ENCODE assay signal across 11 cellular contexts in genomic region chr11:8699903-8700302, GRCh38. TPM values are rescaled to one million over a fixed set of nuclear protein-coding genes. Genes with fewer than 3 reads are reported as not detected.
DNase-seq lines count a peak whose midpoint lies in the region; ATAC-seq and TF ChIP-seq lines count a peak whose summit lies in the region.
"Had no signal": no experiment of that assay in that cellular context is flagged by ENCODE, and none has a peak within 500 bp of the region (broad histone marks: within the 10 kb centered on the region; RNA-seq: fewer than 3 reads in every experiment).

No MANE protein-coding gene starts in this region.

- TF ChIP-seq CTCF in IMR-90 (conservative IDR thresholded peaks at IDR 0.05; ENCODE audit: low read depth, low read length) (no peak), brain microvascular endothelial cell (IDR thresholded peaks at IDR 0.05; ENCODE audit: low read depth, low read length, missing control alignments) (no peak)

- H2AFZ ChIP-seq in IMR-90 (replicated peaks; ENCODE audit: low read length, poor library complexity) = peak overlapping the region; percentile 73

- peak overlapping the region; percentile 87 to 91 for H4K8ac ChIP-seq in IMR-90 (ENCODE audit: low read depth in 2 of 2, low read length in 2 of 2)

- H3K36me3 ChIP-seq in IMR-90 (ENCODE audit: control insufficient read depth, insufficient read depth, low read length) = peaks cover 90% of the 10 kb centered on the region
- H3K36me3 ChIP-seq in brain microvascular endothelial cell (replicated peaks) = peaks cover 26% of the 10 kb centered on the region
- H3K36me3 ChIP-seq in subcutaneous abdominal adipose tissue (ENCODE audit: control insufficient read depth in 5 of 5, insufficient read depth in 5 of 5, low read length in 5 of 5) = peaks cover 3 to 69% (median 66%) of the 10 kb centered on the region in 5 donors
- no peaks in the 10 kb centered on the region for H3K36me3 ChIP-seq in CD4-positive, alpha-beta memory T cell (ENCODE audit: insufficient read depth, low read length)

- H4K91ac ChIP-seq in IMR-90 (ENCODE audit: insufficient read depth, low read depth, low read length) = peak overlapping the region; percentile 83

- dilution Hi-C loops in IMR-90 (cut with HindIII; ENCODE audit: low sequenced_read_pairs, unreplicated experiment) = no loop called here

- peaks cover 11% of the 10 kb centered on the region for H3K36me3 Mint-ChIP-seq in activated CD4-positive, alpha-beta memory T cell treated with anti-CD3 and anti-CD28 coated beads for 36 hours
- peaks cover 0 to 9% of the 10 kb centered on the region in 2 donors for H3K36me3 Mint-ChIP-seq in CD4-positive, alpha-beta memory T cell

- peak overlapping the region; percentile 78 for H3K4ac ChIP-seq in IMR-90 (ENCODE audit: low read depth, low read length)

- in situ Hi-C loops in IMR-90 (cut with MboI; ENCODE audit: low sequenced_read_pairs) (loop anchor here (25.0 kb wide), 1 partner anchor 437 kb away; no protein-coding TSS in a partner anchor), brain microvascular endothelial cell (cut with HindIII; ENCODE audit: low pct_ligation_motif_present, low sequenced_read_pairs) (no loop called here)

- peak overlapping the region; percentile 83 for H2BK120ac ChIP-seq in IMR-90 (ENCODE audit: low read depth, low read length)

- no peaks in the 10 kb centered on the region for H3K4me1 Mint-ChIP-seq in activated CD4-positive, alpha-beta memory T cell treated with anti-CD3 and anti-CD28 coated beads for 36 hours (ENCODE audit: low read depth)
- no peaks in the 10 kb centered on the region for H3K4me1 Mint-ChIP-seq in CD4-positive, alpha-beta memory T cell
- H3K4me1 Mint-ChIP-seq: stimulated activated naive CD8-positive, alpha-beta T cell treated with anti-CD3 and anti-CD28 coated beads, Interleukin-15, amount 100 ng/mL, for 72 hours had no signal

- peak overlapping the region; percentile 88 for H2BK20ac ChIP-seq in IMR-90 (ENCODE audit: low read depth, low read length)

- intact Hi-C loops in IMR-90 (cut with micrococcal nuclease) = loop anchor here (10.0 kb wide), 1 partner anchor 435 kb away; no protein-coding TSS in a partner anchor
- intact Hi-C loops in activated CD4-positive, alpha-beta memory T cell treated with anti-CD3 and anti-CD28 coated beads for 36 hours (cut with micrococcal nuclease) = no loop called here
- intact Hi-C loops in CD4-positive, alpha-beta memory T cell (cut with micrococcal nuclease) = no loop called here

- CTCF ChIA-PET in IMR-90 (lab: Yijun Ruan, JAX) = interaction anchor here (0.7 to 1.0 kb wide), 3 partner anchors 9 to 253 kb away, joined by 3 read pairs; no protein-coding TSS in a partner anchor
- CTCF ChIA-PET in activated CD4-positive, alpha-beta memory T cell treated with anti-CD3 and anti-CD28 coated beads for 36 hours (lab: Charles Lee) = no interaction called here
- CTCF ChIA-PET in CD4-positive, alpha-beta memory T cell (lab: Charles Lee; ENCODE audit: partially characterized antibody) = no interaction called here

- H4K5ac ChIP-seq in IMR-90 (ENCODE audit: low read depth, low read length) = peak overlapping the region; percentile 70

- H3K9ac ChIP-seq in IMR-90 (ENCODE audit: low read depth, low read length) = peak overlapping the region; percentile 22; the same call in 1 of the 2 replicates
- H3K9ac ChIP-seq in subcutaneous abdominal adipose tissue (ENCODE audit: low read length in 5 of 5) = peak overlapping the region in 3 of 5 donors; percentile 8 to 30 (median 13)

- DNase-seq in IMR-90 (peak; percentile 55), brain microvascular endothelial cell (peak; percentile 52), islet precursor cell (peak; percentile 94)
- no peak for DNase-seq in activated CD4-positive, alpha-beta memory T cell treated with anti-CD3 and anti-CD28 coated beads for 36 hours
- no peak for DNase-seq in CD4-positive, alpha-beta memory T cell
- DNase-seq in central memory CD4-positive, alpha-beta T cell = no peak
- DNase-seq: KG1; left cardiac atrium; stimulated activated naive CD8-positive, alpha-beta T cell treated with anti-CD3 and anti-CD28 coated beads, Interleukin-15, amount 100 ng/mL, for 72 hours had no signal

- POLR2A ChIA-PET in IMR-90 (lab: Charles Lee; ENCODE audit: unreplicated experiment) = interaction anchor here (0.6 to 0.8 kb wide), 2 partner anchors 11 to 164 kb away, joined by 3 to 4 read pairs; no protein-coding TSS in a partner anchor
- POLR2A ChIA-PET in activated CD4-positive, alpha-beta memory T cell treated with anti-CD3 and anti-CD28 coated beads for 36 hours (lab: Charles Lee) = interaction anchor here (0.8 kb wide), 1 partner anchor 9 kb away, joined by 3 read pairs; no protein-coding TSS in a partner anchor
- POLR2A ChIA-PET in CD4-positive, alpha-beta memory T cell (lab: Charles Lee; ENCODE audit: partially characterized antibody) = interaction anchor here (1.0 kb wide), 1 partner anchor 11 kb away, joined by 4 read pairs; no protein-coding TSS in a partner anchor

- no peaks in the 10 kb centered on the region for H3K27me3 Mint-ChIP-seq in activated CD4-positive, alpha-beta memory T cell treated with anti-CD3 and anti-CD28 coated beads for 36 hours
- H3K27me3 Mint-ChIP-seq in CD4-positive, alpha-beta memory T cell = peaks cover 0 to under 1% of the 10 kb centered on the region in 2 donors
- H3K27me3 Mint-ChIP-seq: stimulated activated naive CD8-positive, alpha-beta T cell treated with anti-CD3 and anti-CD28 coated beads, Interleukin-15, amount 100 ng/mL, for 72 hours had no signal

- H3K27ac ChIP-seq in IMR-90 (ENCODE audit: insufficient read depth, low read length) (peak overlapping the region; percentile 44), brain microvascular endothelial cell (no peak overlapping the region), subcutaneous abdominal adipose tissue (ENCODE audit: low read depth, low read length) (peak overlapping the region; percentile 22)
- H3K27ac ChIP-seq in CD4-positive, alpha-beta memory T cell (ENCODE audit: low read depth, low read length) = no peak overlapping the region

- peaks cover 20 to 73% of the 10 kb centered on the region in 2 experiments for H3K79me1 ChIP-seq in IMR-90 (ENCODE audit: low read depth in 1 of 2, low read length in 2 of 2)

- no peaks in the 10 kb centered on the region for H3K27me3 ChIP-seq in IMR-90 (ENCODE audit: control insufficient read depth, insufficient read depth, low read length)
- no peaks in the 10 kb centered on the region for H3K27me3 ChIP-seq in brain microvascular endothelial cell (replicated peaks)
- H3K27me3 ChIP-seq in subcutaneous abdominal adipose tissue (ENCODE audit: control insufficient read depth in 5 of 5, insufficient read depth in 4 of 5, low read length in 5 of 5) = no peaks in the 10 kb centered on the region
- no peaks in the 10 kb centered on the region for H3K27me3 ChIP-seq in CD4-positive, alpha-beta memory T cell (ENCODE audit: insufficient read depth, low read length)

- H2BK15ac ChIP-seq in IMR-90 (ENCODE audit: low read depth, low read length) = peak overlapping the region; percentile 80; the same call in 2 of the 3 replicates

- H3K56ac ChIP-seq in IMR-90 (ENCODE audit: extremely low read depth, insufficient read depth, low read length) = peak overlapping the region; percentile 16; the same call in 1 of the 2 replicates

- peaks cover 11% of the 10 kb centered on the region; the same call in 1 of the 2 replicates for H3K9me1 ChIP-seq in IMR-90 (ENCODE audit: insufficient read depth, low read length)

- ATAC-seq in IMR-90 (ENCODE audit: low read depth) = peak; percentile 78
- no peak for ATAC-seq in GM18517 (IDR thresholded peaks at IDR 0.05; ENCODE audit: unreplicated experiment)
- ATAC-seq: stimulated activated naive CD8-positive, alpha-beta T cell treated with anti-CD3 and anti-CD28 coated beads, Interleukin-15, amount 100 ng/mL, for 72 hours had no signal

- no peaks in the 10 kb centered on the region for H3K9me3 Mint-ChIP-seq in activated CD4-positive, alpha-beta memory T cell treated with anti-CD3 and anti-CD28 coated beads for 36 hours
- H3K9me3 Mint-ChIP-seq in CD4-positive, alpha-beta memory T cell = no peaks in the 10 kb centered on the region
- H3K9me3 Mint-ChIP-seq: stimulated activated naive CD8-positive, alpha-beta T cell treated with anti-CD3 and anti-CD28 coated beads, Interleukin-15, amount 100 ng/mL, for 72 hours had no signal

- peaks cover 10% of the 10 kb centered on the region for H3K4me1 ChIP-seq in IMR-90 (ENCODE audit: control insufficient read depth, insufficient read depth, low read length)
- peaks cover 0 to 24% (median 11%) of the 10 kb centered on the region in 5 donors for H3K4me1 ChIP-seq in subcutaneous abdominal adipose tissue (ENCODE audit: control insufficient read depth in 5 of 5, insufficient read depth in 5 of 5, low read length in 5 of 5)
- no peaks in the 10 kb centered on the region for H3K4me1 ChIP-seq in CD4-positive, alpha-beta memory T cell (ENCODE audit: insufficient read depth, low read length)

- H3K14ac ChIP-seq in IMR-90 (replicated peaks; ENCODE audit: low read depth, low read length) = peak overlapping the region; percentile 92

- no peaks in the 10 kb centered on the region for H4K20me1 ChIP-seq in IMR-90 (ENCODE audit: insufficient read depth, low read length)

- BruUV-seq in IMR-90 (replicated peaks; lab: Mats Ljungman, UMichigan) = TSS peak; percentile 30

- peak overlapping the region; percentile 83 for H2AK5ac ChIP-seq in IMR-90 (ENCODE audit: low read depth, low read length)

- H3K18ac ChIP-seq in IMR-90 (ENCODE audit: low read depth, low read length) = no peak overlapping the region

- no peak overlapping the region for H3K27ac Mint-ChIP-seq in activated CD4-positive, alpha-beta memory T cell treated with anti-CD3 and anti-CD28 coated beads for 36 hours
- no peak overlapping the region for H3K27ac Mint-ChIP-seq in CD4-positive, alpha-beta memory T cell

- H2AK9ac ChIP-seq in IMR-90 (replicated peaks; ENCODE audit: low read depth, low read length, poor library complexity) = peak overlapping the region; percentile 93

- H3K4me3 Mint-ChIP-seq in activated CD4-positive, alpha-beta memory T cell treated with anti-CD3 and anti-CD28 coated beads for 36 hours = no peak overlapping the region
- H3K4me3 Mint-ChIP-seq in CD4-positive, alpha-beta memory T cell = no peak overlapping the region
- H3K4me3 Mint-ChIP-seq: stimulated activated naive CD8-positive, alpha-beta T cell treated with anti-CD3 and anti-CD28 coated beads, Interleukin-15, amount 100 ng/mL, for 72 hours had no signal

- peak overlapping the region; percentile 53 for H3K23ac ChIP-seq in IMR-90 (ENCODE audit: low read depth, low read length)

- peak overlapping the region; percentile 86 for H2BK5ac ChIP-seq in IMR-90 (ENCODE audit: low read depth, low read length, poor library complexity, severe bottlenecking)

- no peak for TF ChIP-seq POLR2A in IMR-90 (IDR thresholded peaks at IDR 0.05; ENCODE audit: low read depth, low read length)

- no peak overlapping the region for H3K4me2 ChIP-seq in IMR-90 (ENCODE audit: low read depth, low read length)

- no peak for TF ChIP-seq RAD21 in IMR-90 (IDR thresholded peaks at IDR 0.05; ENCODE audit: low read length)

- H3K4me3 ChIP-seq in IMR-90 (ENCODE audit: insufficient read depth, low read depth, low read length) (no peak overlapping the region), brain microvascular endothelial cell (ENCODE audit: low read depth, low read length) (no peak overlapping the region), subcutaneous abdominal adipose tissue (ENCODE audit: low read depth in 1 of 5, low read length in 5 of 5) (no peak overlapping the region)
- H3K4me3 ChIP-seq in CD4-positive, alpha-beta memory T cell (ENCODE audit: low read length in 2 of 2) = no peak overlapping the region

- WGBS in IMR-90 (ENCODE audit: extremely low coverage in 2 of 2, insufficient read length in 1 of 2), 2 experiments = no CpG with 5 or more reads among the region's 3 CpGs

- H3K9me3 ChIP-seq in IMR-90 (ENCODE audit: control insufficient read depth, insufficient read depth, low read length) (no peaks in the 10 kb centered on the region), subcutaneous abdominal adipose tissue (ENCODE audit: control insufficient read depth in 5 of 5, low read length in 5 of 5) (no peaks in the 10 kb centered on the region)
- H3K9me3 ChIP-seq in CD4-positive, alpha-beta memory T cell (ENCODE audit: control insufficient read depth in 1 of 2, low read length in 2 of 2) = no peaks in the 10 kb centered on the region

RNA-seq across cellular contexts. Expression of gene RPL27A, which starts 17.3 kb away (rescaled TPM):
- total RNA-seq in IMR-90 (2012; rRNA removed) = 451 and 786 TPM in 2 replicates
- 849 and 1,003 TPM in 2 replicates for polyA plus RNA-seq in IMR-90 (2012; rRNA removed)
- polyA plus RNA-seq in IMR-90 (2012; cell fraction: cytosol; rRNA removed) = 588 and 616 TPM in 2 replicates
- polyA plus RNA-seq in IMR-90 (2012; cell fraction: nucleus; rRNA removed; ENCODE audit: low replicate concordance) = 179 and 302 TPM in 2 replicates
- 1,000 to 10,000 TPM; 1,027 to 1,094 TPM for total RNA-seq in activated CD4-positive, alpha-beta memory T cell treated with anti-CD3 and anti-CD28 coated beads for 36 hours
- total RNA-seq in CD4-positive, alpha-beta memory T cell = 1,000 to 10,000 TPM; 1,456 to 1,504 TPM
- polyA plus RNA-seq in CD4-positive, alpha-beta memory T cell = 1,000 to 10,000 TPM; 3,607 to 3,736 TPM

RNA-seq across cellular contexts. Expression of gene TRIM66, which starts 17.4 kb away (rescaled TPM):
- total RNA-seq in IMR-90 (2012; rRNA removed) = 3.9 and 5.0 TPM in 2 replicates
- 4.1 and 4.4 TPM in 2 replicates for polyA plus RNA-seq in IMR-90 (2012; rRNA removed)
- 1.6 and 3.7 TPM in 2 replicates for polyA plus RNA-seq in IMR-90 (2012; cell fraction: cytosol; rRNA removed)
- 23.4 and 26.7 TPM in 2 replicates for polyA plus RNA-seq in IMR-90 (2012; cell fraction: nucleus; rRNA removed; ENCODE audit: low replicate concordance)
- total RNA-seq in activated CD4-positive, alpha-beta memory T cell treated with anti-CD3 and anti-CD28 coated beads for 36 hours = 10 to 100 TPM; 18.3 to 24.2 TPM
- 10 to 100 TPM; 25.0 to 31.3 TPM for total RNA-seq in CD4-positive, alpha-beta memory T cell
- under 1 TPM in 1 of 2 donors, not detected in 1; 0.67 TPM for polyA plus RNA-seq in CD4-positive, alpha-beta memory T cell

Comparison
In these comparisons a context has a peak if more than half of its experiments do, and no peak if none do; other contexts are left out.
1. DNase-seq: peak in IMR-90 (single experiment), brain microvascular endothelial cell (single experiment) and islet precursor cell (single experiment); none in activated CD4-positive, alpha-beta memory T cell treated with anti-CD3 and anti-CD28 coated beads for 36 hours (single experiment), CD4-positive, alpha-beta memory T cell (0 of 5) and central memory CD4-positive, alpha-beta T cell (single experiment).
2. H3K27ac ChIP-seq: peak in IMR-90 (single experiment) and subcutaneous abdominal adipose tissue (single experiment); none in brain microvascular endothelial cell (single experiment) and CD4-positive, alpha-beta memory T cell (single experiment).